ENCODE assay signal across 8 cellular contexts in genomic region chr20:1391640-1392442, GRCh38. TPM values are rescaled to one million over a fixed set of nuclear protein-coding genes. Genes with fewer than 3 reads are reported as not detected.
DNase-seq lines count a peak whose midpoint lies in the region; ATAC-seq and TF ChIP-seq lines count a peak whose summit lies in the region.

No MANE protein-coding gene starts in this region.

- no peak for ATAC-seq in HG02970 (IDR thresholded peaks at IDR 0.05; ENCODE audit: low FRiP score, unreplicated experiment)

- CTCF ChIA-PET in HEK293T (lab: Yijun Ruan, JAX), result interaction anchor here (1.5 kb wide), 1 partner anchor 112 kb away, joined by 3 read pairs; no protein-coding TSS in a partner anchor

- H3K27ac Mint-ChIP-seq in activated T-helper 2 cell treated with anti-CD3 and anti-CD28 coated beads, Interferon-gamma antibody, Interleukin-2, Interleukin-4, amounts not matched to agents 10 μg/mL and 5 μg/mL and 100 μg/mL, durations not matched to agents 14 hours and 24 hours and 36 hours, result peak overlapping the region; percentile 77

- in situ Hi-C loops in KBM-7 (cut with MboI; ENCODE audit: low pct_unique_long_range_greater_than_20kb, low sequenced_read_pairs), result no loop called here

- H3K4me3 Mint-ChIP-seq in activated T-helper 2 cell treated with anti-CD3 and anti-CD28 coated beads, Interferon-gamma antibody, Interleukin-2, Interleukin-4, amounts not matched to agents 10 μg/mL and 5 μg/mL and 100 μg/mL, durations not matched to agents 14 hours and 24 hours and 36 hours (ENCODE audit: low read depth), result peak overlapping the region; percentile 88

- peaks cover 14% of the 10 kb centered on the region for H3K27me3 Mint-ChIP-seq in activated T-helper 2 cell treated with anti-CD3 and anti-CD28 coated beads, Interferon-gamma antibody, Interleukin-2, Interleukin-4, amounts not matched to agents 10 μg/mL and 5 μg/mL and 100 μg/mL, durations not matched to agents 14 hours and 24 hours and 36 hours (ENCODE audit: low read depth)

- peaks cover 44% of the 10 kb centered on the region for H3K36me3 Mint-ChIP-seq in activated T-helper 2 cell treated with anti-CD3 and anti-CD28 coated beads, Interferon-gamma antibody, Interleukin-2, Interleukin-4, amounts not matched to agents 10 μg/mL and 5 μg/mL and 100 μg/mL, durations not matched to agents 14 hours and 24 hours and 36 hours (ENCODE audit: low read depth)

- WGBS in prostate gland, result 3% methylated on average over 16 of the region's 16 CpGs

- H3K9me3 ChIP-seq in BE2C (no peaks in the 10 kb centered on the region), prostate gland (no peaks in the 10 kb centered on the region)

- peak overlapping the region; percentile 86 for H3K4me3 ChIP-seq in BE2C (ENCODE audit: low read depth, low read length)
- H3K4me3 ChIP-seq in prostate gland, result peak overlapping the region; percentile 88 to 96

- POLR2A ChIA-PET in HEK293T (lab: Yijun Ruan, JAX), result interaction anchor here (1.4 to 2.1 kb wide), 3 partner anchors 9 to 65 kb away, joined by 6 to 14 read pairs (median 7); no protein-coding TSS in a partner anchor

- no peaks in the 10 kb centered on the region for H3K4me1 ChIP-seq in BE2C
- H3K4me1 ChIP-seq in prostate gland (replicated peaks), result peaks cover 17% of the 10 kb centered on the region

- TF ChIP-seq CTCF in BE2C (IDR thresholded peaks at IDR 0.05; ENCODE audit: low read depth, low read length), result no peak
- TF ChIP-seq CTCF in prostate gland (IDR thresholded peaks at IDR 0.05), result no peak

- H3K36me3 ChIP-seq in BE2C, result no peaks in the 10 kb centered on the region
- no peaks in the 10 kb centered on the region for H3K36me3 ChIP-seq in prostate gland

- DNase-seq in BE2C (peak; percentile 13), KBM-7 (peak; percentile 61), cardiac septum (ENCODE audit: low spot score) (peak; percentile 86), prostate gland (ENCODE audit: low spot score) (no peak), HEK293T (ENCODE audit: extremely low spot score) (no peak), NCI-H510A (lab: John Stamatoyannopoulos, UW) (no peak)
- DNase-seq in activated T-helper 2 cell treated with anti-CD3 and anti-CD28 coated beads, Interferon-gamma antibody, Interleukin-2, Interleukin-4, amounts not matched to agents 10 μg/mL and 5 μg/mL and 100 μg/mL, durations not matched to agents 14 hours and 24 hours and 36 hours (ENCODE audit: low spot score), result no peak

- H3K27ac ChIP-seq in prostate gland, result peak overlapping the region; percentile 57 to 80

- peaks cover 4% of the 10 kb centered on the region for H3K9me3 Mint-ChIP-seq in activated T-helper 2 cell treated with anti-CD3 and anti-CD28 coated beads, Interferon-gamma antibody, Interleukin-2, Interleukin-4, amounts not matched to agents 10 μg/mL and 5 μg/mL and 100 μg/mL, durations not matched to agents 14 hours and 24 hours and 36 hours

- peak; percentile 22 for TF ChIP-seq POLR2A in prostate gland (IDR thresholded peaks at IDR 0.05)

- H3K4me1 Mint-ChIP-seq in activated T-helper 2 cell treated with anti-CD3 and anti-CD28 coated beads, Interferon-gamma antibody, Interleukin-2, Interleukin-4, amounts not matched to agents 10 μg/mL and 5 μg/mL and 100 μg/mL, durations not matched to agents 14 hours and 24 hours and 36 hours (ENCODE audit: low read depth), result peaks cover 57% of the 10 kb centered on the region

- intact Hi-C loops in activated T-helper 2 cell treated with anti-CD3 and anti-CD28 coated beads, Interferon-gamma antibody, Interleukin-2, Interleukin-4, amounts not matched to agents 10 μg/mL and 5 μg/mL and 100 μg/mL, durations not matched to agents 14 hours and 24 hours and 36 hours (cut with micrococcal nuclease), result loop anchor here (2.0 kb wide), 1 partner anchor 31 kb away; no protein-coding TSS in a partner anchor
- intact Hi-C loops in cardiac septum (cut with DNase I), result loop anchor here (5.0 kb wide), 1 partner anchor 75 kb away; the partner anchor contains the start of gene NSFL1C
- intact Hi-C loops in prostate gland (cut with DNase I), result loop anchor here (5.0 kb wide), 2 partner anchors 65 to 75 kb away; partner anchors contain the start of genes NSFL1C and SDCBP2

- H3K27me3 ChIP-seq in BE2C, result no peaks in the 10 kb centered on the region
- H3K27me3 ChIP-seq in prostate gland (replicated peaks; ENCODE audit: insufficient read depth), result no peaks in the 10 kb centered on the region

TF ChIP-seq in HEK293T, 16 proteins besides CTCF, POLR2A, EP300 and RAD21:
- TF ChIP-seq ARNT (IDR thresholded peaks at IDR 0.05), result no peak
- TF ChIP-seq FOXK2 (IDR thresholded peaks at IDR 0.05), result no peak
- TF ChIP-seq TARDBP (IDR thresholded peaks at IDR 0.05), result no peak
- no peak for TF ChIP-seq LEF1 (IDR thresholded peaks at IDR 0.05; ENCODE audit: borderline replicate concordance)
- no peak for TF ChIP-seq FOXM1 (IDR thresholded peaks at IDR 0.05; ENCODE audit: borderline replicate concordance)
- TF ChIP-seq SUZ12 (IDR thresholded peaks at IDR 0.05), result no peak
- no peak for TF ChIP-seq PKNOX1 (IDR thresholded peaks at IDR 0.05)
- TF ChIP-seq HDGF (IDR thresholded peaks at IDR 0.05; ENCODE audit: borderline replicate concordance), result no peak
- no peak for TF ChIP-seq FOXA1 (IDR thresholded peaks at IDR 0.05)
- no peak for TF ChIP-seq NFRKB (IDR thresholded peaks at IDR 0.05)
- TF ChIP-seq L3MBTL2 (conservative IDR thresholded peaks at IDR 0.05), result no peak
- TF ChIP-seq SP1 (IDR thresholded peaks at IDR 0.05), result no peak
- no peak for TF ChIP-seq CTBP1 (IDR thresholded peaks at IDR 0.05; ENCODE audit: borderline replicate concordance)

RNA-seq across cellular contexts. Expression of gene FKBP1A, which starts 1.0 kb away (rescaled TPM):
- polyA plus RNA-seq in BE2C (2012; ENCODE audit: insufficient read depth, insufficient read length, low read depth), result 186 TPM
- total RNA-seq in activated T-helper 2 cell treated with anti-CD3 and anti-CD28 coated beads, Interferon-gamma antibody, Interleukin-2, Interleukin-4, amounts not matched to agents 10 μg/mL and 5 μg/mL and 100 μg/mL, durations not matched to agents 14 hours and 24 hours and 36 hours, result 320 and 330 TPM in 2 replicates
- total RNA-seq in cardiac septum (163 TPM), prostate gland (100 to 1,000 TPM; 103 to 161 TPM)

Comparison
In these comparisons a context has a peak if more than half of its experiments do, and no peak if none do; other contexts are left out.
1. DNase-seq: peak in BE2C (single experiment), KBM-7 (single experiment) and cardiac septum (single experiment); none in activated T-helper 2 cell treated with anti-CD3 and anti-CD28 coated beads, Interferon-gamma antibody, Interleukin-2, Interleukin-4, amounts not matched to agents 10 μg/mL and 5 μg/mL and 100 μg/mL, durations not matched to agents 14 hours and 24 hours and 36 hours (single experiment), prostate gland (single experiment), HEK293T (single experiment) and NCI-H510A (single experiment).